42 cellular contexts compared by ENCODE assay signal in the genomic region with DNA sequence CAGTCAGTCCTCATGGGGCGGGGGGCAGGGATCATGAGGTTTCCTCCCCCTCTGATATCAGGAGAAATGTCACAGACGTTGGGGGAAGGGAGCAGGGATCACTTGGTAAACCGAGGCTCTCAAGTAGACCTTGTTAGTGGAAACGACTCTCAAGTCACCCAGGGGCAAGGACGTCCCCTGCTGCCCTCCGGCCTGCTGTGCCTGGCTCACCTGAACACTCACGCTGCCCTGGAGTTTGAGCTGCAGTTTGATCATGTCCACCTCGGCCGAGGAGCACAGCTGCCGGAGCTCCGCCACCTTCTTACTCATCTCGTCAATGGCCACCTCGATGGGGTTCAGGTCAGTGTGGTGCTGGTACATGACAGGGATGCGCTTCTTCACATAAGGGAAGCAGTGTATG. TPM values are rescaled to one million over a fixed set of nuclear protein-coding genes. Genes with fewer than 3 reads are reported as not detected.
"Had no signal": no experiment of that assay in that cellular context is flagged by ENCODE, and none has a peak within 500 bp of the region (broad histone marks: within the 10 kb centered on the region; RNA-seq: fewer than 3 reads in every experiment).

No MANE protein-coding gene starts in this region.

- H3K9me3 Mint-ChIP-seq: activated naive CD4-positive, alpha-beta T cell treated with anti-CD3 and anti-CD28 coated beads for 36 hours; activated naive CD4-positive, alpha-beta T cell treated with anti-CD3 and anti-CD28 coated beads, Interleukin-2, amount 10 ng/mL, durations not matched to agents 7 days and 5 days; activated naive CD4-positive, alpha-beta T cell treated with anti-CD3 and anti-CD28 coated beads, Interleukin-2, amount 50 U/mL, for 24 hours; activated naive CD4-positive, alpha-beta T cell treated with anti-CD3 and anti-CD28 coated beads, Interleukin-2, amount 50 U/mL, for 72 hours; activated naive CD8-positive, alpha-beta T cell treated with anti-CD3 and anti-CD28 coated beads for 36 hours; activated naive CD8-positive, alpha-beta T cell treated with anti-CD3 and anti-CD28 coated beads, Interleukin-2, amount 10 ng/mL, durations not matched to agents 7 days and 5 days; activated naive CD8-positive, alpha-beta T cell treated with anti-CD3 and anti-CD28 coated beads, Interleukin-2, amount 50 U/mL, for 24 hours; activated T-cell treated with anti-CD3 and anti-CD28 coated beads, Interleukin-2, amount 50 U/mL, for 24 hours; activated T-cell treated with anti-CD3 and anti-CD28 coated beads, Interleukin-2, amount 50 U/mL, for 4 hours; activated T-cell treated with anti-CD3 and anti-CD28 coated beads, Interleukin-2, amount 50 U/mL, for 72 hours; activated T-helper 1 cell treated with anti-CD3 and anti-CD28 coated beads, Interleukin-12 subunit alpha, Interleukin-12 subunit beta, Interleukin-2, Interleukin-4 antibody, amounts not matched to agents 30 ng/mL and 10 ng/mL and 1 ng/mL, durations not matched to agents 14 hours and 24 hours and 36 hours; activated T-helper 17 cell treated with anti-CD3 and anti-CD28 coated beads, Interleukin-2, amount 50 U/mL, for 72 hours; activated T-helper 2 cell treated with anti-CD3 and anti-CD28 coated beads, Interferon-gamma antibody, Interleukin-2, Interleukin-4, amounts not matched to agents 10 μg/mL and 5 μg/mL and 100 μg/mL, durations not matched to agents 14 hours and 24 hours and 36 hours; brain; central memory CD8-positive, alpha-beta T cell had no signal

- H3K27me3 Mint-ChIP-seq: activated naive CD4-positive, alpha-beta T cell treated with anti-CD3 and anti-CD28 coated beads, Interleukin-2, amount 10 ng/mL, durations not matched to agents 7 days and 5 days; activated naive CD4-positive, alpha-beta T cell treated with anti-CD3 and anti-CD28 coated beads, Interleukin-2, amount 50 U/mL, for 24 hours; activated naive CD8-positive, alpha-beta T cell; activated naive CD8-positive, alpha-beta T cell treated with anti-CD3 and anti-CD28 coated beads for 36 hours; activated naive CD8-positive, alpha-beta T cell treated with anti-CD3 and anti-CD28 coated beads, Interleukin-2, amount 10 ng/mL, durations not matched to agents 7 days and 5 days; activated naive CD8-positive, alpha-beta T cell treated with anti-CD3 and anti-CD28 coated beads, Interleukin-2, amount 50 U/mL, for 24 hours; activated T-cell treated with anti-CD3 and anti-CD28 coated beads, Interleukin-2, amount 50 U/mL, for 24 hours; activated T-helper 17 cell treated with anti-CD3 and anti-CD28 coated beads, Interleukin-2, amount 50 U/mL, for 72 hours; central memory CD8-positive, alpha-beta T cell had no signal

- H3K27ac ChIP-seq: adrenal gland, ascending aorta, body of pancreas, brain microvascular endothelial cell, breast epithelium, cardiac muscle cell had no signal

- DNase-seq: activated effector memory CD4-positive, alpha-beta T cell treated with anti-CD3 and anti-CD28 coated beads, Interleukin-2, amount 50 U/mL, for 16 hours; activated effector memory CD4-positive, alpha-beta T cell treated with Interleukin-2 at 50 U/mL for 16 hours; activated gamma-delta T cell; activated gamma-delta T cell treated with Interleukin-2 at 50 U/mL for 16 hours; activated naive CD4-positive, alpha-beta T cell; activated naive CD4-positive, alpha-beta T cell treated with anti-CD3 and anti-CD28 coated beads for 36 hours; activated naive CD4-positive, alpha-beta T cell treated with anti-CD3 and anti-CD28 coated beads, Interleukin-2, amount 10 ng/mL, durations not matched to agents 7 days and 5 days; activated naive CD4-positive, alpha-beta T cell treated with anti-CD3 and anti-CD28 coated beads, Interleukin-2, amount 50 U/mL, for 16 hours; activated naive CD4-positive, alpha-beta T cell treated with Interleukin-2 at 50 U/mL for 16 hours; activated naive CD8-positive, alpha-beta T cell treated with anti-CD3 and anti-CD28 coated beads for 36 hours; activated naive CD8-positive, alpha-beta T cell treated with anti-CD3 and anti-CD28 coated beads, Interleukin-2, amount 10 ng/mL, durations not matched to agents 7 days and 5 days; activated naive CD8-positive, alpha-beta T cell treated with anti-CD3 and anti-CD28 coated beads, Interleukin-2, amount 50 U/mL, for 24 hours; activated T-cell treated with anti-CD3 and anti-CD28 coated beads for 4 hours; activated T-cell treated with anti-CD3 and anti-CD28 coated beads, Interleukin-2, amount 50 U/mL, for 1 hour; activated T-cell treated with anti-CD3 and anti-CD28 coated beads, Interleukin-2, amount 50 U/mL, for 24 hours; activated T-cell treated with anti-CD3 and anti-CD28 coated beads, Interleukin-2, amount 50 U/mL, for 4 hours; activated T-cell treated with anti-CD3 and anti-CD28 coated beads, Interleukin-2, amount 50 U/mL, for 48 hours; activated T-cell treated with anti-CD3 and anti-CD28 coated beads, Interleukin-2, amount 50 U/mL, for 72 hours; amniotic stem cell; amygdala; anterior cingulate cortex; aorta; body of pancreas; brain microvascular endothelial cell; caudate nucleus; central memory CD4-positive, alpha-beta T cell; cerebellar nuclear complex had no signal

- H3K4me3 Mint-ChIP-seq: activated naive CD4-positive, alpha-beta T cell treated with anti-CD3 and anti-CD28 coated beads for 36 hours; activated naive CD4-positive, alpha-beta T cell treated with anti-CD3 and anti-CD28 coated beads, Interleukin-2, amount 10 ng/mL, durations not matched to agents 7 days and 5 days; activated naive CD4-positive, alpha-beta T cell treated with anti-CD3 and anti-CD28 coated beads, Interleukin-2, amount 50 U/mL, for 24 hours; activated naive CD8-positive, alpha-beta T cell; activated naive CD8-positive, alpha-beta T cell treated with anti-CD3 and anti-CD28 coated beads for 36 hours; activated naive CD8-positive, alpha-beta T cell treated with anti-CD3 and anti-CD28 coated beads, Interleukin-2, amount 10 ng/mL, durations not matched to agents 7 days and 5 days; activated naive CD8-positive, alpha-beta T cell treated with anti-CD3 and anti-CD28 coated beads, Interleukin-2, amount 50 U/mL, for 24 hours; activated T-cell treated with anti-CD3 and anti-CD28 coated beads, Interleukin-2, amount 50 U/mL, for 24 hours; activated T-cell treated with anti-CD3 and anti-CD28 coated beads, Interleukin-2, amount 50 U/mL, for 4 hours; activated T-cell treated with anti-CD3 and anti-CD28 coated beads, Interleukin-2, amount 50 U/mL, for 72 hours; activated T-helper 1 cell treated with anti-CD3 and anti-CD28 coated beads, Interleukin-12 subunit alpha, Interleukin-12 subunit beta, Interleukin-2, Interleukin-4 antibody, amounts not matched to agents 30 ng/mL and 10 ng/mL and 1 ng/mL, durations not matched to agents 14 hours and 24 hours and 36 hours; activated T-helper 17 cell treated with anti-CD3 and anti-CD28 coated beads, Interleukin-2, amount 50 U/mL, for 72 hours; brain; central memory CD8-positive, alpha-beta T cell had no signal

- H3K4me1 Mint-ChIP-seq: activated naive CD4-positive, alpha-beta T cell treated with anti-CD3 and anti-CD28 coated beads, Interleukin-2, amount 50 U/mL, for 24 hours; activated naive CD8-positive, alpha-beta T cell treated with anti-CD3 and anti-CD28 coated beads for 36 hours; activated naive CD8-positive, alpha-beta T cell treated with anti-CD3 and anti-CD28 coated beads, Interleukin-2, amount 50 U/mL, for 24 hours; activated T-helper 17 cell treated with anti-CD3 and anti-CD28 coated beads, Interleukin-2, amount 50 U/mL, for 72 hours; central memory CD8-positive, alpha-beta T cell had no signal

- H3K9me3 ChIP-seq: adrenal gland, ascending aorta, body of pancreas, breast epithelium had no signal

- H3K4me3 ChIP-seq: adrenal gland, ascending aorta, body of pancreas, breast epithelium, cardiac muscle cell had no signal

- ATAC-seq: activated naive CD4-positive, alpha-beta T cell treated with anti-CD3 and anti-CD28 coated beads, Interleukin-2, amount 50 U/mL, for 72 hours; activated naive CD8-positive, alpha-beta T cell treated with anti-CD3 and anti-CD28 coated beads, Interleukin-2, amount 50 U/mL, for 24 hours; activated T-cell treated with anti-CD3 and anti-CD28 coated beads, Interleukin-2, amount 50 U/mL, for 4 hours; activated T-cell treated with anti-CD3 and anti-CD28 coated beads, Interleukin-2, amount 50 U/mL, for 72 hours; activated T-helper 17 cell treated with anti-CD3 and anti-CD28 coated beads, Interleukin-2, amount 50 U/mL, for 72 hours; body of pancreas had no signal

- H3K4me1 ChIP-seq: adrenal gland, ascending aorta, breast epithelium had no signal

- H3K27ac Mint-ChIP-seq: activated naive CD4-positive, alpha-beta T cell treated with anti-CD3 and anti-CD28 coated beads for 36 hours; activated naive CD4-positive, alpha-beta T cell treated with anti-CD3 and anti-CD28 coated beads, Interleukin-2, amount 10 ng/mL, durations not matched to agents 7 days and 5 days; activated naive CD4-positive, alpha-beta T cell treated with anti-CD3 and anti-CD28 coated beads, Interleukin-2, amount 50 U/mL, for 24 hours; activated naive CD8-positive, alpha-beta T cell; activated naive CD8-positive, alpha-beta T cell treated with anti-CD3 and anti-CD28 coated beads for 36 hours; activated naive CD8-positive, alpha-beta T cell treated with anti-CD3 and anti-CD28 coated beads, Interleukin-2, amount 10 ng/mL, durations not matched to agents 7 days and 5 days; activated naive CD8-positive, alpha-beta T cell treated with anti-CD3 and anti-CD28 coated beads, Interleukin-2, amount 50 U/mL, for 24 hours; activated T-cell treated with anti-CD3 and anti-CD28 coated beads, Interleukin-2, amount 50 U/mL, for 24 hours; activated T-cell treated with anti-CD3 and anti-CD28 coated beads, Interleukin-2, amount 50 U/mL, for 72 hours; activated T-helper 1 cell treated with anti-CD3 and anti-CD28 coated beads, Interleukin-12 subunit alpha, Interleukin-12 subunit beta, Interleukin-2, Interleukin-4 antibody, amounts not matched to agents 30 ng/mL and 10 ng/mL and 1 ng/mL, durations not matched to agents 14 hours and 24 hours and 36 hours; activated T-helper 17 cell treated with anti-CD3 and anti-CD28 coated beads, Interleukin-2, amount 50 U/mL, for 72 hours; activated T-helper 2 cell treated with anti-CD3 and anti-CD28 coated beads, Interferon-gamma antibody, Interleukin-2, Interleukin-4, amounts not matched to agents 10 μg/mL and 5 μg/mL and 100 μg/mL, durations not matched to agents 14 hours and 24 hours and 36 hours had no signal

- H3K27me3 ChIP-seq: adrenal gland, ascending aorta, body of pancreas, brain microvascular endothelial cell, breast epithelium, cardiac muscle cell had no signal

- H3K36me3 ChIP-seq: adrenal gland, breast epithelium had no signal

RNA-seq across cellular contexts. Expression of a gene that starts 47.6 kb away (rescaled TPM):
- total RNA-seq: activated naive CD4-positive, alpha-beta T cell treated with anti-CD3 and anti-CD28 coated beads for 36 hours; activated naive CD4-positive, alpha-beta T cell treated with anti-CD3 and anti-CD28 coated beads, Interleukin-2, amount 50 U/mL, for 72 hours; activated naive CD8-positive, alpha-beta T cell treated with anti-CD3 and anti-CD28 coated beads for 36 hours; activated naive CD8-positive, alpha-beta T cell treated with anti-CD3 and anti-CD28 coated beads, Interleukin-2, amount 10 ng/mL, durations not matched to agents 7 days and 5 days; activated T-cell treated with anti-CD3 and anti-CD28 coated beads, Interleukin-2, amount 50 U/mL, for 4 hours; activated T-cell treated with anti-CD3 and anti-CD28 coated beads, Interleukin-2, amount 50 U/mL, for 72 hours; activated T-helper 1 cell treated with anti-CD3 and anti-CD28 coated beads, Interleukin-12 subunit alpha, Interleukin-12 subunit beta, Interleukin-2, Interleukin-4 antibody, amounts not matched to agents 30 ng/mL and 10 ng/mL and 1 ng/mL, durations not matched to agents 14 hours and 24 hours and 36 hours; activated T-helper 17 cell treated with anti-CD3 and anti-CD28 coated beads, Interleukin-2, amount 50 U/mL, for 72 hours; activated T-helper 2 cell treated with anti-CD3 and anti-CD28 coated beads, Interferon-gamma antibody, Interleukin-2, Interleukin-4, amounts not matched to agents 10 μg/mL and 5 μg/mL and 100 μg/mL, durations not matched to agents 14 hours and 24 hours and 36 hours; ascending aorta; astrocyte; bronchial epithelial cell; cardiac muscle cell; cardiac septum had no signal
- polyA plus RNA-seq: cardiac muscle cell had no signal
